8 cellular contexts compared by ENCODE assay signal in the genomic region with DNA sequence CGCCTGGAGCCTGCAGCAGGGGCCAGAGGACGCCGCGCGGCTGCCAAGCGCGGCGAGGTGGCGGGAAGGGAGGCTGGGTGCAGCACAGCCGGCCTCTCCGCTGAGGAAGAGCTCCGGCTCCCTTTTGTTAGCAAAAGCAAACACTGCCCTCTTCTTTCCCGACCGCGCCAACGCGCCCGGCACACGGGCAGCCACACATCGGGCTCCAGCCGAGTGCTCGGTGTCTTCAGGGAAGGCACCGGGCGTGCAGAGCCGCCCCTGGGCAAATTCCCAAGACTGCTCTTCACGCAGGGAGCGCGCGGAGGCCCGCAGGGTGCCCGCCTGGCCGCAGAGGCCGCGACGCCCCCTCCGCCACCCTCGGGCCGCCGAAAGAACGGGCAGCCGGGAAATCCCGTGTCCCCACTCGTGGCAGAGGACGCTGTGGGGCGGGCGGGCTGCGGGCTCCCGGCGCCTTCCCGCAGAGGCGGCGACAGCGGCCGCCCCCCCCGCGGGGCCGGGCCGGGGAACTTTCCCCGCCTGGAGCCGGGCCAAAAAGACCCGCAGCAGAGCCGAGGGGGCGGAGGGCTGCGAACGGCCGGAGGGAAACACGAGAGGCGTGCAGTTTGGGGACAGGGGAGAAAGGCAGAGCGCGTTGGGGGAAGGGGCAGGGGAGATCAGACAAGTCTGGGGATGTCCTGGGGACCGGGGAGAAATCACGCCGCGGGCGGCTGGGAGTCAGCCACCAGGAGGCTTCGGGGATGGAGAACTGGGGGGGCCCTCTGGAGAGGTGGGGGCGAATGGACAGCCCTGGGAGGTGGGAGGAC. TPM values are rescaled to one million over a fixed set of nuclear protein-coding genes. Genes with fewer than 3 reads are reported as not detected.
DNase-seq lines count a peak whose midpoint lies in the region; ATAC-seq, FAIRE-seq and TF ChIP-seq lines count a peak whose summit lies in the region.

No MANE protein-coding gene starts in this region.

- DNase-seq in G401 (ENCODE audit: low spot score) (peak; percentile 84), SJSA1 (ENCODE audit: low read depth in 1 of 2, low spot score in 2 of 2) (peak; percentile 19 to 41), cerebellum (ENCODE audit: low spot score) (peak; percentile 76), kidney glomerular epithelial cell (lab: John Stamatoyannopoulos, UW) (peak; percentile 23), small intestine (peak; percentile 77)

- H3K4me1 ChIP-seq in SJSA1 (replicated peaks) (peaks cover 11% of the 10 kb centered on the region), small intestine (ENCODE audit: control insufficient read depth in 2 of 2, insufficient read depth in 1 of 2, low read depth in 1 of 2, low read length in 1 of 2) (peaks cover 0 to 3% of the 10 kb centered on the region in 2 donors)

- 1 to 3% (median 2%) methylated on average over 50 to 77 of the region's 77 CpGs for WGBS in small intestine, 3 donors

- FAIRE-seq in small intestine (lab: Jason Lieb, UNC) = no peak

- no peak overlapping the region for H3K27ac ChIP-seq in SJSA1
- peak overlapping the region in 1 of 2 donors; percentile 16 for H3K27ac ChIP-seq in small intestine (ENCODE audit: low read depth in 1 of 2, low read length in 1 of 2)

- H3K4me3 ChIP-seq in SJSA1 (peak overlapping the region; percentile 39), small intestine (ENCODE audit: low read depth in 1 of 2, low read length in 2 of 2) (peak overlapping the region; percentile 44 to 63)

- H3K27me3 ChIP-seq in SJSA1 (replicated peaks) (peaks cover 6% of the 10 kb centered on the region; the same call in 1 of the 2 replicates), small intestine (ENCODE audit: control insufficient read depth in 2 of 2, insufficient read depth in 2 of 2, low read length in 2 of 2) (peaks cover 0 to 4% of the 10 kb centered on the region in 2 donors)

- ATAC-seq in GM21786 (IDR thresholded peaks at IDR 0.05; ENCODE audit: unreplicated experiment) (no peak), GM21423 (IDR thresholded peaks at IDR 0.05; ENCODE audit: unreplicated experiment) (no peak)

- H3K9me3 ChIP-seq in SJSA1 (replicated peaks) (no peaks in the 10 kb centered on the region), small intestine (ENCODE audit: control insufficient read depth, low read depth) (no peaks in the 10 kb centered on the region)

- in situ Hi-C loops in G401 (cut with HindIII; ENCODE audit: low sequenced_read_pairs) = no loop called here

- H3K36me3 ChIP-seq in SJSA1 (no peaks in the 10 kb centered on the region), small intestine (ENCODE audit: control insufficient read depth in 2 of 2, insufficient read depth in 2 of 2, low read length in 2 of 2) (no peaks in the 10 kb centered on the region)

- TF ChIP-seq CTCF in LNCAP (IDR thresholded peaks at IDR 0.05) = peak; percentile 41

RNA-seq across cellular contexts. Expression of a gene that starts 0.9 kb away (rescaled TPM):
- not detected in 2 replicates for total RNA-seq in G401 (2014; rRNA removed; shearing (Covaris generic))
- total RNA-seq in SJSA1 (2014; rRNA removed; shearing (Covaris generic)) = 3.2 and 4.1 TPM in 2 replicates
- total RNA-seq in cerebellum = 147 TPM
- 1 to 10 TPM; 2.2 to 8.5 (median 3.1) TPM for polyA plus RNA-seq in small intestine

Comparison
In these comparisons a context has a peak if more than half of its experiments do, and no peak if none do; other contexts are left out.
1. DNase-seq: peak in every context shown above with its lines; median percentile 84 in G401; 77 in small intestine; 76 in cerebellum; 30 in SJSA1; 23 in kidney glomerular epithelial cell.
2. RNA of a gene that starts 0.9 kb away (total RNA-seq): 147 TPM in cerebellum (single experiment); 3.2 to 4.1 TPM in SJSA1 and not detected in G401; every median in the first group is over 10 times any median in the second.